ENCODE assay signal across 8 cellular contexts in the genomic region with DNA sequence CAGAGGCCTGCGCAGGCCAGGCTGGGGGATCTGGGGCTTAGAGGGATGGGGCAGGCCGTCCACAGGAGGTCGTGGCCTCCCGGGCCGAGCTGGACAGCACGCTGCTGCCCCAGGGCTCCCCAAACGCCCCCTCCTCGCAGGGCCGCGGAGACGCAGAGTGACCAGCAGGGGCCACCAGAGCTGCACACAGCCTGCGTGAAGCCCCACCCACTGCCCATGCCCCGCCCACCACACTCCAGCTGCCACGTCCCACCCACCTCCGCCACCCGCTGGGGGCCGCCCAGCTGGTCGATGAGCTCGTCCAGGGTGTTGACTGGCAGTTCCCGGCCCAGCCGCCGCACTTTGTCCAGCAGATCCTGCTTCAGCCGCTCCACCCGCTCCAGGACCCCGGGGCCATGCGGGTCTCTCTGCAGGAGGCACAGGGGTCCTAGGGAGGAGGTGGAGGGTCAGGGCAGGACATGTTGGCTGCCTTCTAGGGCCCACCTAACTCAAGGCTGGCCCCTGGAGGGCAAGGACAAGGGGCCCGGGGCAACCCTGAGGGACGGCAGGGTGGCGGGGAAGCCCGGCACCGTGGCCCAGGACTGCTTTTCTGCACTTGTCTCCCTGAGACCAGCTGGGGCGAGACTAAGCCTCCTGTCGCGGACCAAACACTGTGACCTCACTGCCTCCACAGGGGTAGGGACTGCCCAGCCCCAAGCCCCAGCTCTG. TPM values are rescaled to one million over a fixed set of nuclear protein-coding genes. Genes with fewer than 3 reads are reported as not detected.
DNase-seq lines count a peak whose midpoint lies in the region; ATAC-seq and TF ChIP-seq lines count a peak whose summit lies in the region.

No MANE protein-coding gene starts in this region.

- no peaks in the 10 kb centered on the region for H3K27me3 Mint-ChIP-seq in Caco-2 (ENCODE audit: insufficient read depth, unreplicated experiment)

- WGBS in mesendoderm (ENCODE audit: extremely low coverage, insufficient coverage, low lambda C conversion rate), result no CpG with 5 or more reads among the region's 34 CpGs

- H3K18ac ChIP-seq in mesendoderm (ENCODE audit: low read length), result no peak overlapping the region

- H3K4me1 Mint-ChIP-seq in Caco-2 (ENCODE audit: low read depth, unreplicated experiment), result no peaks in the 10 kb centered on the region

- H3K4ac ChIP-seq in mesendoderm (ENCODE audit: low read depth, low read length), result no peak overlapping the region

- no peak overlapping the region for H3K27ac Mint-ChIP-seq in Caco-2 (ENCODE audit: unreplicated experiment)

- H3K36me3 ChIP-seq in Caco-2 (ENCODE audit: control insufficient read depth, insufficient read depth, low read length), result peaks cover 1% of the 10 kb centered on the region
- H3K36me3 ChIP-seq in mesendoderm (ENCODE audit: control insufficient read depth, insufficient read depth, low read length), result peaks cover 2% of the 10 kb centered on the region

- BruUV-seq in Caco-2 (replicated peaks; lab: Mats Ljungman, UMichigan), result no TSS peak

- no peak overlapping the region for H3K23ac ChIP-seq in mesendoderm (ENCODE audit: low read length)

- no peaks in the 10 kb centered on the region for H3K9me3 ChIP-seq in Caco-2

- H2BK120ac ChIP-seq in mesendoderm (ENCODE audit: low read depth, low read length), result no peak overlapping the region

- no peaks in the 10 kb centered on the region for H3K9me3 Mint-ChIP-seq in Caco-2 (ENCODE audit: unreplicated experiment)

- CTCF ChIA-PET in Caco-2 (lab: Charles Lee), result interaction anchor here (0.5 to 1.1 kb wide), 6 partner anchors 12 to 463 kb away, joined by 3 to 7 read pairs (median 4); partner anchors contain the start of gene RNU6-2

- H3K27me3 ChIP-seq in Caco-2 (replicated peaks; ENCODE audit: control insufficient read depth, insufficient read depth, low read length), result no peaks in the 10 kb centered on the region
- H3K27me3 ChIP-seq in mesendoderm (ENCODE audit: insufficient read depth, low read length, poor library complexity), result no peaks in the 10 kb centered on the region

- peaks cover 55% of the 10 kb centered on the region for H3K36me3 Mint-ChIP-seq in Caco-2 (ENCODE audit: insufficient read depth, unreplicated experiment)

- POLR2A ChIA-PET in Caco-2 (lab: Charles Lee), result interaction anchor here (0.6 to 1.1 kb wide), 3 partner anchors 9 to 84 kb away, joined by 3 read pairs; no protein-coding TSS in a partner anchor

- H2BK15ac ChIP-seq in mesendoderm (replicated peaks; ENCODE audit: low read depth), result no peak overlapping the region

- no peak overlapping the region for H2BK5ac ChIP-seq in mesendoderm (ENCODE audit: low read length)

- H3K4me3 ChIP-seq in Caco-2 (ENCODE audit: low read depth, low read length) (no peak overlapping the region), mesendoderm (ENCODE audit: low read length) (no peak overlapping the region)

- H3K4me3 Mint-ChIP-seq in Caco-2 (ENCODE audit: unreplicated experiment), result no peak overlapping the region

- H4K8ac ChIP-seq in mesendoderm (ENCODE audit: low read depth, low read length), result no peak overlapping the region

- no peak overlapping the region for H3K27ac ChIP-seq in mesendoderm (ENCODE audit: low read depth, low read length)

- ATAC-seq in HG02798 (IDR thresholded peaks at IDR 0.05; ENCODE audit: poor library complexity, unreplicated experiment) (peak; percentile 60), HG03045 (IDR thresholded peaks at IDR 0.05; ENCODE audit: unreplicated experiment) (no peak)

- peak overlapping the region; percentile 33 for H3K9ac ChIP-seq in mesendoderm (ENCODE audit: low read length)

- intact Hi-C loops in Caco-2 (cut with micrococcal nuclease; ENCODE audit: unreplicated experiment), result loop anchor here (5.0 kb wide), 1 partner anchor 79 kb away; no protein-coding TSS in a partner anchor

- no peak overlapping the region for H2AK5ac ChIP-seq in mesendoderm (ENCODE audit: low read length)

- TF ChIP-seq CTCF in Caco-2 (IDR thresholded peaks at IDR 0.05; ENCODE audit: insufficient read depth in 1 of 2, low read depth in 1 of 2, low read length in 1 of 2, severe bottlenecking in 1 of 2, unreplicated experiment in 1 of 2), result peak; percentile 56 to 64

- H3K4me1 ChIP-seq in Caco-2 (peaks cover 5% of the 10 kb centered on the region; the same call in 1 of the 2 replicates), mesendoderm (ENCODE audit: control insufficient read depth, low read depth, low read length) (no peaks in the 10 kb centered on the region)

- no peak overlapping the region for H4K5ac ChIP-seq in mesendoderm (ENCODE audit: low read length)

- H3K4me2 ChIP-seq in mesendoderm (ENCODE audit: low read length), result no peak overlapping the region

- H3K56ac ChIP-seq in mesendoderm (ENCODE audit: low read length), result no peak overlapping the region

- no peaks in the 10 kb centered on the region for H3K79me1 ChIP-seq in mesendoderm (ENCODE audit: low read length)

- DNase-seq in Caco-2 (peak; percentile 82), NCI-H82 (lab: John Stamatoyannopoulos, UW) (peak; percentile 95), mesendoderm (peak; percentile 86)
- peak; percentile 71 to 75 for DNase-seq in activated CD8-positive, alpha-beta memory T cell treated with anti-CD3 and anti-CD28 coated beads for 4 hours (ENCODE audit: low read depth in 2 of 2)
- peak; percentile 81 for DNase-seq in effector CD8-positive, alpha-beta T cell (lab: John Stamatoyannopoulos, UW)
- peak; percentile 61 to 85 (median 62) for DNase-seq in stimulated activated CD4-positive, alpha-beta T cell treated with anti-CD3 and anti-CD28 coated beads, TNF-alpha, amount 100 ng/mL, for 48 hours (ENCODE audit: low read depth in 3 of 3)

- H3K79me2 ChIP-seq in mesendoderm (ENCODE audit: control insufficient read depth, insufficient read depth, low read length), result no peaks in the 10 kb centered on the region

RNA-seq across cellular contexts. Expression of gene GPX4, which starts 9.6 kb away (rescaled TPM):
- total RNA-seq in Caco-2 (2022), result 500 and 546 TPM in 2 replicates
- polyA plus RNA-seq in mesendoderm (2013, experiment 1 of 2), result 395 TPM
- polyA plus RNA-seq in mesendoderm (2013, experiment 2 of 2), result 398 TPM

RNA-seq across cellular contexts. Expression of gene POLR2E, which starts 18.3 kb away (rescaled TPM):
- 264 and 272 TPM in 2 replicates for total RNA-seq in Caco-2 (2022)
- 206 TPM for polyA plus RNA-seq in mesendoderm (2013, experiment 1 of 2)
- 211 TPM for polyA plus RNA-seq in mesendoderm (2013, experiment 2 of 2)

RNA-seq across cellular contexts. Expression of gene ARHGAP45, which starts 46.5 kb away (rescaled TPM):
- 38.6 and 43.3 TPM in 2 replicates for total RNA-seq in Caco-2 (2022)
- 7.9 TPM for polyA plus RNA-seq in mesendoderm (2013, experiment 1 of 2)
- polyA plus RNA-seq in mesendoderm (2013, experiment 2 of 2), result 8.0 TPM
